Comparison of ENCODE assay signal across 1 cellular context in genomic region chr12:129152291-129153075, GRCh38.
TF ChIP-seq lines count a peak whose summit lies in the region.

No MANE protein-coding gene starts in this region.

TF ChIP-seq in H1, 55 proteins besides CTCF, POLR2A, EP300 and RAD21 (continued from another document):
- TF ChIP-seq ATF2 (IDR thresholded peaks at IDR 0.05; ENCODE audit: low read length) = no peak
- no peak for TF ChIP-seq BCL11A (IDR thresholded peaks at IDR 0.05; ENCODE audit: low read depth in 2 of 2, low read length in 2 of 2)
- no peak for TF ChIP-seq CHD1 (IDR thresholded peaks at IDR 0.05; ENCODE audit: low read depth, low read length)
- TF ChIP-seq USF2 (IDR thresholded peaks at IDR 0.05; ENCODE audit: low read length) = no peak
- no peak for TF ChIP-seq MAFK (IDR thresholded peaks at IDR 0.05; ENCODE audit: low read depth, low read length)
- TF ChIP-seq BACH1 (IDR thresholded peaks at IDR 0.05; ENCODE audit: low read length) = no peak
- TF ChIP-seq ZNF274 (IDR thresholded peaks at IDR 0.05; ENCODE audit: borderline replicate concordance, extremely low read depth, low read length) = no peak
